ENCODE assay signal across 8 cellular contexts in genomic region chr3:98980915-98981596, GRCh38.
A peak's percentile ranks its signal among the peaks of the same experiment; 100 is the strongest.
DNase-seq lines count a peak whose midpoint lies in the region; ATAC-seq lines count a peak whose summit lies in the region.

No MANE protein-coding gene starts in this region.

- ATAC-seq in GM19468 (IDR thresholded peaks at IDR 0.05; ENCODE audit: extremely low read depth, unreplicated experiment) = peak; percentile 82
- ATAC-seq in HG03354 (IDR thresholded peaks at IDR 0.05; ENCODE audit: poor library complexity, severe bottlenecking, unreplicated experiment) = peak; percentile 84

- peak; percentile 81 for DNase-seq in EH (ENCODE audit: low read depth)
- DNase-seq in dermis blood vessel endothelial cell = peak; percentile 68
- DNase-seq in NCI-H1417 treated with DMSO at 0.1 percent for 48 hours (lab: John Stamatoyannopoulos, UW) = no peak
- no peak for DNase-seq in midbrain (lab: John Stamatoyannopoulos, UW)
- no peak for DNase-seq in COR-L47 (lab: John Stamatoyannopoulos, UW)
- no peak for DNase-seq in NCI-H1092 treated with DMSO at 0.1 percent for 48 hours (lab: John Stamatoyannopoulos, UW)

Comparison
In these comparisons a context has a peak if more than half of its experiments do, and no peak if none do; other contexts are left out.
1. DNase-seq: peak in EH (single experiment) and dermis blood vessel endothelial cell (single experiment); none in NCI-H1417 treated with DMSO at 0.1 percent for 48 hours (single experiment), midbrain (single experiment), COR-L47 (single experiment) and NCI-H1092 treated with DMSO at 0.1 percent for 48 hours (single experiment).